9 cellular contexts compared by ENCODE assay signal in the genomic region with DNA sequence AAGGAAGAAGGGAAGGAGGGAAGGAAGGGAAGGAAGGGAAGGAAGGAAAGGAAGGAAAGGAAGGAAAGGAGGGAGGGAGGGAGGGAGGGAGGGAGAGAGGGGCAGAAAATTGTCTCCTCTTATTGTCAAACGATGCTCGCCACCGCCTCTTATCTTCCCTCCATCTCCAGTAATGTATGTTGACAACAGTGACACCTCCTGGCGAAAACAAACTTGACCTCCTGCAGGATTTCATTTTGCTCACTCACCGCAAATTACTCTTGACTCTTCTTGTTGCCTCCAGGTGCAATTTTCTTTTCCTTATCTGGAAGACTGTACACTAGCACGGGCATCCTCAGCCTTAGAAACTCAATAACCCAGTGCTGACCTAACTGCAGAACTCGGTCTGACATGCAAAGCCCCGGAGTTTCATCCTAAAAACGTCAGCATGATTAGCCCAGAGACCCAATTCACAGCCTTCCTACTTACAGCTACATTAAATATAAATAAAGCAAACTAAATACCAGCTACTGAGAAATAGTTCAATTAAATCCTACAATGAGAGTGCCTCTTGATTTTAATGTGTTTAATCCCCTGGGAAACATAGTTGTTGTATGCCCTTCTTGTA.
DNase-seq lines count a peak whose midpoint lies in the region; ATAC-seq and TF ChIP-seq lines count a peak whose summit lies in the region.
"Had no signal": no experiment of that assay in that cellular context is flagged by ENCODE, and none has a peak within 500 bp of the region (broad histone marks: within the 10 kb centered on the region; RNA-seq: fewer than 3 reads in every experiment).

No MANE protein-coding gene starts in this region.

- H3K36me3 ChIP-seq in Karpas-422 (ENCODE audit: insufficient read depth, low read length) (no peaks in the 10 kb centered on the region), esophagus muscularis mucosa (no peaks in the 10 kb centered on the region)

- H3K4me1 Mint-ChIP-seq in T-helper 2 cell treated with Interferon-gamma antibody and Interleukin-4, amounts not matched to agents 5 μg/mL and 100 μg/mL, for 36 hours (ENCODE audit: low read depth), result peaks cover 2% of the 10 kb centered on the region

- no peak overlapping the region for H3K4me3 Mint-ChIP-seq in T-helper 2 cell treated with Interferon-gamma antibody and Interleukin-4, amounts not matched to agents 5 μg/mL and 100 μg/mL, for 36 hours

- no peaks in the 10 kb centered on the region for H3K9me3 Mint-ChIP-seq in T-helper 2 cell treated with Interferon-gamma antibody and Interleukin-4, amounts not matched to agents 5 μg/mL and 100 μg/mL, for 36 hours

- H3K9me3 ChIP-seq in Karpas-422 (ENCODE audit: low read length), result no peaks in the 10 kb centered on the region
- no peaks in the 10 kb centered on the region for H3K9me3 ChIP-seq in esophagus muscularis mucosa

- no peaks in the 10 kb centered on the region for H3K79me2 ChIP-seq in Karpas-422 (ENCODE audit: low read length)

- peaks cover 4% of the 10 kb centered on the region for H3K27me3 Mint-ChIP-seq in T-helper 2 cell treated with Interferon-gamma antibody and Interleukin-4, amounts not matched to agents 5 μg/mL and 100 μg/mL, for 36 hours (ENCODE audit: low read depth)

- no peak for TF ChIP-seq POLR2A in esophagus muscularis mucosa (IDR thresholded peaks at IDR 0.05; ENCODE audit: low read depth)

- TF ChIP-seq CTCF in esophagus muscularis mucosa (IDR thresholded peaks at IDR 0.05), result peak; percentile 37 to 60 (median 49)

- H3K27ac ChIP-seq in Karpas-422 (ENCODE audit: low read length) (no peak overlapping the region), esophagus muscularis mucosa (replicated peaks in 1 of 4) (no peak overlapping the region)

- H3K36me3 Mint-ChIP-seq in T-helper 2 cell treated with Interferon-gamma antibody and Interleukin-4, amounts not matched to agents 5 μg/mL and 100 μg/mL, for 36 hours (ENCODE audit: low read depth), result no peaks in the 10 kb centered on the region

- H3K4me1 ChIP-seq in Karpas-422 (ENCODE audit: low read length) (no peaks in the 10 kb centered on the region), esophagus muscularis mucosa (peaks cover 0 to 2% (median 0%) of the 10 kb centered on the region in 4 donors)

- in situ Hi-C loops in G401 (cut with HindIII; ENCODE audit: low sequenced_read_pairs), result no loop called here

- intact Hi-C loops in esophagus muscularis mucosa (cut with DNase I) (loop anchor here (5.0 kb wide), 1 partner anchor 286 kb away; no protein-coding TSS in a partner anchor), Right ventricle myocardium superior (cut with DNase I) (no loop called here)

- ATAC-seq in GM21381 (IDR thresholded peaks at IDR 0.05; ENCODE audit: unreplicated experiment), result peak; percentile 52
- no peak for ATAC-seq in Right ventricle myocardium superior (ENCODE audit: poor library complexity)
- ATAC-seq: right cardiac atrium had no signal

- H2AFZ ChIP-seq in Karpas-422 (ENCODE audit: low read length), result no peak overlapping the region

- H4K20me1 ChIP-seq in Karpas-422 (ENCODE audit: insufficient read depth, low read depth, low read length), result no peaks in the 10 kb centered on the region

- H3K27ac Mint-ChIP-seq in T-helper 2 cell treated with Interferon-gamma antibody and Interleukin-4, amounts not matched to agents 5 μg/mL and 100 μg/mL, for 36 hours, result no peak overlapping the region

- H3K4me3 ChIP-seq in Karpas-422 (ENCODE audit: low read length) (no peak overlapping the region), esophagus muscularis mucosa (no peak overlapping the region)

- H3K9ac ChIP-seq in Karpas-422 (ENCODE audit: low read length), result no peak overlapping the region

- no peaks in the 10 kb centered on the region for H3K9me2 ChIP-seq in Karpas-422 (replicated peaks; ENCODE audit: insufficient read depth, low read length)

- TF ChIP-seq EP300 in esophagus muscularis mucosa (IDR thresholded peaks at IDR 0.05), result no peak

- H3K4me2 ChIP-seq in Karpas-422 (ENCODE audit: low read depth, low read length, poor library complexity, severe bottlenecking), result no peak overlapping the region

- H3K27me3 ChIP-seq in Karpas-422 (ENCODE audit: low read length), result no peaks in the 10 kb centered on the region
- H3K27me3 ChIP-seq in esophagus muscularis mucosa, result no peaks in the 10 kb centered on the region

- 52% methylated on average over 9 of the region's 9 CpGs for WGBS in esophagus muscularis mucosa

- DNase-seq in G401 (ENCODE audit: low spot score), result peak; percentile 39
- peak; percentile 73 for DNase-seq in Karpas-422
- peak; percentile 32 for DNase-seq in RKO (ENCODE audit: low spot score)
- DNase-seq in esophagus muscularis mucosa (ENCODE audit: extremely low spot score), result no peak
- DNase-seq in pons (ENCODE audit: low spot score), result peak; percentile 27
- no peak for DNase-seq in T-helper 2 cell treated with Interferon-gamma antibody and Interleukin-4, amounts not matched to agents 5 μg/mL and 100 μg/mL, for 36 hours (ENCODE audit: low spot score)
- DNase-seq in Right ventricle myocardium superior, result no peak

Comparison
In these comparisons a context has a peak if more than half of its experiments do, and no peak if none do; other contexts are left out.
1. DNase-seq: peak in G401 (single experiment), Karpas-422 (single experiment), RKO (single experiment) and pons (single experiment); none in esophagus muscularis mucosa (single experiment), T-helper 2 cell treated with Interferon-gamma antibody and Interleukin-4, amounts not matched to agents 5 μg/mL and 100 μg/mL, for 36 hours (single experiment) and Right ventricle myocardium superior (single experiment).